ENCODE assay signal across 18 cellular contexts in the genomic region with DNA sequence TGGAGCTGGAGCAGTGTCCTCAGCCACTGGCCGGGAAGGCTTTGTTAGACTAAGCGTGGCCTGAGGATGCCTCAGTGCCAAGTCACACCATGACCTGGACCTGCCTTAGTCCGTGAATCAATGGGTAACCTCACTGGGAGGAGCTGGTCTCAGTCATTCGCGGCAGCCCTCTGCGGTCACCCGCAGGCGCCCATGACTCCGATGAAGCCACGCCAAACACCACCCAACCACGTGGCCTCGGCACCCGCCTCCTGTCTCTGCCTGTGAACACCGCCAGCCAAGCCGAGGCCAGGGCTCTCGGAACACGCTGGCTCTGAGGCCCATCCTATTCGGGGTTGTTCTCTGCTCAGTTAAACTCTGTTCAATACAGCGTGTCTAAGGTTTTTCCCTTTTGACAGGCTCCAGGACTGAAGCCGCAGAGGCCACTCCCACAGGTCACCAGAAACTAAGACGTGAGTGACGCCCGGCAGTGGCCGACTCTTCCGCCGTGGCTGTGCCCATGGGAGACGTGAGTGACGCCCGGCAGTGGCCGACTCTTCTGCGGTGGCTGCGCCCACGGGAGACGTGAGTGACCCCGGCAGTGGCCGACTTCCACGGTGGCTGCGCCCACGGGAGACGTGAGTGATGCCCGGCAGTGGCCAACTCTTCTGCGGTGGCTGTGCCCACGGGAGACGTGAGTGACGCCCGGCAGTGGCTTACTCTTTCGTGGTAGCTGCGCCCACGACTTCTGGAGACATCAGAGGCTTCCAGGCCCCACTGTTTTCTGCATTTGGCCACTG. TPM values are rescaled to one million over a fixed set of nuclear protein-coding genes. Genes with fewer than 3 reads are reported as not detected.
DNase-seq lines count a peak whose midpoint lies in the region; ATAC-seq, FAIRE-seq and TF ChIP-seq lines count a peak whose summit lies in the region.
"Had no signal": no experiment of that assay in that cellular context is flagged by ENCODE, and none has a peak within 500 bp of the region (broad histone marks: within the 10 kb centered on the region; RNA-seq: fewer than 3 reads in every experiment).

No MANE protein-coding gene starts in this region.

- H3K4me1 Mint-ChIP-seq in nephron progenitor cell, result peaks cover 26% of the 10 kb centered on the region
- no peaks in the 10 kb centered on the region for H3K4me1 Mint-ChIP-seq in activated CD4-positive, alpha-beta memory T cell treated with anti-CD3 and anti-CD28 coated beads for 36 hours (ENCODE audit: low read depth)

- no peaks in the 10 kb centered on the region; the same call in 1 of the 2 replicates for H3K23me2 ChIP-seq in H1 (ENCODE audit: low read depth, low read length)

- H3K4me3 ChIP-seq in PC-3 (ENCODE audit: low read length) (no peak overlapping the region), H1 (ENCODE audit: extremely low read depth in 1 of 4, insufficient read depth in 2 of 4, low read depth in 3 of 4, low read length in 4 of 4) (no peak overlapping the region)

- no peak for TF ChIP-seq POLR2A in H1 (IDR thresholded peaks at IDR 0.05; ENCODE audit: control extremely low read depth in 1 of 2, low read depth in 2 of 2, low read length in 2 of 2)

- H3K9me3 Mint-ChIP-seq in nephron progenitor cell, result no peaks in the 10 kb centered on the region
- no peaks in the 10 kb centered on the region for H3K9me3 Mint-ChIP-seq in activated CD4-positive, alpha-beta memory T cell treated with anti-CD3 and anti-CD28 coated beads for 36 hours
- H3K9me3 Mint-ChIP-seq: H9 had no signal

- H3K79me2 ChIP-seq in PC-3 (ENCODE audit: low read length), result no peaks in the 10 kb centered on the region
- H3K79me2 ChIP-seq in H1 (ENCODE audit: control insufficient read depth in 1 of 2, insufficient read depth in 2 of 2, low read length in 2 of 2), result no peaks in the 10 kb centered on the region

- H3K23ac ChIP-seq in H1 (ENCODE audit: insufficient read length), result no peak overlapping the region

- H3K4ac ChIP-seq in H1 (replicated peaks; ENCODE audit: insufficient read length, low read depth, low read length), result no peak overlapping the region

- TF ChIP-seq RAD21 in H1 (IDR thresholded peaks at IDR 0.05 in 1 of 2, conservative IDR thresholded peaks at IDR 0.05 in 1 of 2; ENCODE audit: low read depth in 2 of 2, low read length in 2 of 2), result no peak

- H2AFZ ChIP-seq in PC-3 (ENCODE audit: low read length), result no peak overlapping the region
- no peak overlapping the region for H2AFZ ChIP-seq in H1 (ENCODE audit: low read length)

- H2BK120ac ChIP-seq in H1 (replicated peaks; ENCODE audit: low read depth, low read length), result no peak overlapping the region

- H4K91ac ChIP-seq in H1 (replicated peaks; ENCODE audit: insufficient read length, low read length), result no peak overlapping the region

- H3K9me3 ChIP-seq in PC-3 (ENCODE audit: low read length), result no peaks in the 10 kb centered on the region
- no peaks in the 10 kb centered on the region for H3K9me3 ChIP-seq in H1 (ENCODE audit: insufficient read depth in 2 of 2, low read depth in 1 of 2, low read length in 1 of 2)
- H3K9me3 ChIP-seq: SK-N-SH had no signal

- H4K20me1 ChIP-seq in PC-3 (ENCODE audit: low read length) (no peaks in the 10 kb centered on the region), H1 (replicated peaks in 1 of 2; ENCODE audit: control insufficient read depth in 1 of 2, insufficient read depth in 2 of 2, low read length in 2 of 2) (peaks cover 0 to 4% of the 10 kb centered on the region in 2 experiments)

- ATAC-seq in PC-3 (peak; percentile 56), GM18858 (IDR thresholded peaks at IDR 0.05; ENCODE audit: unreplicated experiment) (no peak)
- ATAC-seq: Right ventricle myocardium inferior had no signal

- POLR2A ChIA-PET in PC-3 (lab: Charles Lee; ENCODE audit: unreplicated experiment) (no interaction called here), H1 (lab: Charles Lee; ENCODE audit: partially characterized antibody) (interaction anchor here (0.7 to 1.1 kb wide), 2 partner anchors 20 to 225 kb away, joined by 3 to 5 read pairs; no protein-coding TSS in a partner anchor)
- POLR2A ChIA-PET in activated CD4-positive, alpha-beta memory T cell treated with anti-CD3 and anti-CD28 coated beads for 36 hours (lab: Charles Lee), result no interaction called here

- WGBS in H1 (ENCODE audit: extremely low coverage in 1 of 2, insufficient coverage in 1 of 2, insufficient read length in 1 of 2, insufficient replicate concordance in 2 of 2, low coverage in 1 of 2, low lambda C conversion rate in 2 of 2, missing lambda C conversion rate in 1 of 2), 2 experiments, result 95% methylated on average over 41 of the region's 49 CpGs; no CpG with 5 or more reads in 1 of the 2 experiments

- no peaks in the 10 kb centered on the region for H3K9me2 ChIP-seq in PC-3 (replicated peaks; ENCODE audit: low read length)
- H3K9me2 ChIP-seq: SK-N-SH had no signal

- H2AK5ac ChIP-seq in H1 (ENCODE audit: low read depth, low read length), result no peak overlapping the region

- H3K27me3 Mint-ChIP-seq in nephron progenitor cell (ENCODE audit: low read depth, poor library complexity), result peaks cover 12% of the 10 kb centered on the region
- H3K27me3 Mint-ChIP-seq in activated CD4-positive, alpha-beta memory T cell treated with anti-CD3 and anti-CD28 coated beads for 36 hours, result no peaks in the 10 kb centered on the region

- H3K27me3 ChIP-seq in PC-3 (ENCODE audit: low read length), result no peaks in the 10 kb centered on the region
- peaks cover 0 to 7% (median 1%) of the 10 kb centered on the region in 4 experiments; a peak in 2 of 7 replicates for H3K27me3 ChIP-seq in H1 (replicated peaks in 1 of 4; ENCODE audit: control insufficient read depth in 3 of 4, extremely low read depth in 1 of 4, insufficient read depth in 3 of 4, low read length in 3 of 4)

- peak; percentile 39 for DNase-seq in PC-3
- DNase-seq in H1 (ENCODE audit: low read depth in 1 of 2, low spot score in 2 of 2), result no peak
- no peak for DNase-seq in nephron progenitor cell
- DNase-seq in frontal cortex (ENCODE audit: low spot score in 2 of 2), result no peak
- DNase-seq in activated CD4-positive, alpha-beta memory T cell treated with anti-CD3 and anti-CD28 coated beads for 36 hours, result no peak
- DNase-seq in HK-2 (ENCODE audit: unreplicated experiment), result no peak
- DNase-seq: DMS 273 treated with DMSO at 0.1 percent for 48 hours, H9, IMR-90, MV-4-11, NCI-H1417 treated with DMSO at 0.1 percent for 48 hours, NCI-H2029 treated with DMSO at 0.1 percent for 48 hours, NCI-H2227 treated with DMSO at 0.1 percent for 48 hours, SK-N-SH had no signal

- 0 out of 2 replicates have a peak overlapping the region, but pooled peaks have one; percentile 50 for H2BK12ac ChIP-seq in H1 (ENCODE audit: low read depth, low read length)

- H3K27ac ChIP-seq in PC-3 (ENCODE audit: low read length), result no peak overlapping the region
- no peak overlapping the region for H3K27ac ChIP-seq in H1 (ENCODE audit: low read depth, low read length)

- no peak overlapping the region for H4K8ac ChIP-seq in H1 (ENCODE audit: extremely low read depth, insufficient read depth, low read length)

- TF ChIP-seq CTCF in PC-3 (conservative IDR thresholded peaks at IDR 0.05; ENCODE audit: low read depth, low read length) (no peak), H1 (IDR thresholded peaks at IDR 0.05; ENCODE audit: control extremely low read depth in 1 of 3, insufficient read depth in 1 of 3, low read depth in 1 of 3, low read length in 3 of 3) (no peak), nephron progenitor cell (IDR thresholded peaks at IDR 0.05) (no peak)

- peaks cover 6% of the 10 kb centered on the region; the same call in 1 of the 2 replicates for H3K4me1 ChIP-seq in PC-3 (ENCODE audit: insufficient read depth, low read length)
- H3K4me1 ChIP-seq in H1 (replicated peaks in 1 of 4; ENCODE audit: control insufficient read depth in 3 of 4, insufficient read depth in 4 of 4, low read length in 3 of 4), result peaks cover 0 to 9% (median 6%) of the 10 kb centered on the region in 4 experiments; a peak in 4 of 7 replicates

- CTCF ChIA-PET in PC-3 (lab: Charles Lee) (interaction anchor here (0.8 kb wide), 1 partner anchor 43 kb away, joined by 3 read pairs; no protein-coding TSS in a partner anchor), H1 (lab: Charles Lee; ENCODE audit: partially characterized antibody) (no interaction called here)
- CTCF ChIA-PET in activated CD4-positive, alpha-beta memory T cell treated with anti-CD3 and anti-CD28 coated beads for 36 hours (lab: Charles Lee), result no interaction called here

- no peak overlapping the region for H2BK5ac ChIP-seq in H1 (ENCODE audit: low read depth, low read length)

- H3K79me1 ChIP-seq in H1 (ENCODE audit: low read depth, low read length), result no peaks in the 10 kb centered on the region; the same call in 1 of the 2 replicates

- intact Hi-C loops in PC-3 (cut with micrococcal nuclease), result no loop called here
- intact Hi-C loops in activated CD4-positive, alpha-beta memory T cell treated with anti-CD3 and anti-CD28 coated beads for 36 hours (cut with micrococcal nuclease), result no loop called here

- no peaks in the 10 kb centered on the region for H3F3A ChIP-seq in PC-3 (ENCODE audit: low read length, unreplicated experiment)

- no peak for TF ChIP-seq EP300 in H1 (IDR thresholded peaks at IDR 0.05; ENCODE audit: borderline replicate concordance in 1 of 2, low read depth in 2 of 2, low read length in 2 of 2)

- H4K5ac ChIP-seq in H1 (ENCODE audit: insufficient read length, low read depth, low read length), result no peak overlapping the region

- H3K14ac ChIP-seq in H1 (ENCODE audit: insufficient read length), result no peak overlapping the region

- no peak for FAIRE-seq in H1 (lab: Jason Lieb, UNC)
- no peak for FAIRE-seq in frontal cortex (lab: Jason Lieb, UNC)

- H2BK20ac ChIP-seq in H1 (ENCODE audit: low read length), result no peak overlapping the region

- peak overlapping the region; percentile 61 for H3K27ac Mint-ChIP-seq in nephron progenitor cell
- H3K27ac Mint-ChIP-seq in activated CD4-positive, alpha-beta memory T cell treated with anti-CD3 and anti-CD28 coated beads for 36 hours, result no peak overlapping the region
- H3K27ac Mint-ChIP-seq: H9 had no signal

- H3K18ac ChIP-seq in H1 (ENCODE audit: extremely low read depth, low read length), result no peak overlapping the region

- BruUV-seq in PC-3 (replicated peaks; lab: Mats Ljungman, UMichigan), result no TSS peak

- no peak overlapping the region for H3K4me3 Mint-ChIP-seq in nephron progenitor cell
- no peak overlapping the region for H3K4me3 Mint-ChIP-seq in activated CD4-positive, alpha-beta memory T cell treated with anti-CD3 and anti-CD28 coated beads for 36 hours
- H3K4me3 Mint-ChIP-seq: H9 had no signal

- no peak overlapping the region for H3K9ac ChIP-seq in PC-3 (ENCODE audit: low read length)
- H3K9ac ChIP-seq in H1 (replicated peaks in 1 of 4; ENCODE audit: extremely low read depth in 1 of 4, low read depth in 3 of 4, low read length in 3 of 4), result no peak overlapping the region
- H3K9ac ChIP-seq: SK-N-SH had no signal

- no peak overlapping the region for H3K56ac ChIP-seq in H1 (replicated peaks; ENCODE audit: insufficient read length, low read depth, low read length)

- no peak overlapping the region for H2BK15ac ChIP-seq in H1 (ENCODE audit: low read length)

- H3K36me3 ChIP-seq in PC-3 (ENCODE audit: low read depth, low read length) (no peaks in the 10 kb centered on the region), H1 (ENCODE audit: control insufficient read depth in 2 of 4, insufficient read depth in 4 of 4, low read length in 3 of 4) (no peaks in the 10 kb centered on the region)

- H3K36me3 Mint-ChIP-seq in nephron progenitor cell (ENCODE audit: low read depth), result no peaks in the 10 kb centered on the region
- no peaks in the 10 kb centered on the region for H3K36me3 Mint-ChIP-seq in activated CD4-positive, alpha-beta memory T cell treated with anti-CD3 and anti-CD28 coated beads for 36 hours

- H3K4me2 ChIP-seq in PC-3 (ENCODE audit: low read length) (0 out of 2 replicates have a peak overlapping the region, but pooled peaks have one; percentile 6), H1 (ENCODE audit: insufficient read depth in 1 of 2, low read depth in 2 of 2, low read length in 2 of 2) (no peak overlapping the region)
- H3K4me2 ChIP-seq: SK-N-SH had no signal

RNA-seq across cellular contexts. Expression of a gene that starts 16.8 kb away (rescaled TPM):
- total RNA-seq in PC-3 (2014; rRNA removed) (not detected in 2 replicates), frontal cortex (not detected)
- total RNA-seq in H1 (2021; fragmentation: NEBNext Ultra II Directional; extraction: Animal tissue kit (Norgen Biotek cat#: 25700)), result not detected in 2 replicates
- not detected in 2 replicates for polyA plus RNA-seq in H1 (2011; rRNA removed)
- not detected for polyA plus RNA-seq in H1 (2011; cell fraction: cytosol; rRNA removed)
- 0.20 TPM for polyA plus RNA-seq in H1 (2011; cell fraction: nucleus; rRNA removed)
- 0.17 TPM in 1 of 4 replicates, not detected in the others for polyA plus RNA-seq in H1 (2012, experiment 1 of 2)
- polyA plus RNA-seq in H1 (2012, experiment 2 of 2), result not detected
- polyA plus RNA-seq in H1 (2013, experiment 1 of 2), result not detected
- polyA plus RNA-seq in H1 (2013, experiment 2 of 2), result not detected
- polyA minus RNA-seq in H1 (2011; rRNA and poly(A)+ RNA removed), result not detected in 2 replicates
- polyA minus RNA-seq in H1 (2011; cell fraction: cytosol; rRNA and poly(A)+ RNA removed), result not detected
- polyA minus RNA-seq in H1 (2011; cell fraction: nucleus; rRNA and poly(A)+ RNA removed), result not detected
- not detected for total RNA-seq in activated CD4-positive, alpha-beta memory T cell treated with anti-CD3 and anti-CD28 coated beads for 36 hours
- total RNA-seq: H9, IMR-90, Right ventricle myocardium inferior had no signal
- polyA plus RNA-seq: AG04450, BJ, IMR-90, SK-N-SH had no signal

RNA-seq across cellular contexts. Expression of a gene that starts 26.4 kb away (rescaled TPM):
- total RNA-seq in PC-3 (2014; rRNA removed), result 42.0 and 77.5 TPM in 2 replicates
- 94.0 and 98.7 TPM in 2 replicates for total RNA-seq in H1 (2021; fragmentation: NEBNext Ultra II Directional; extraction: Animal tissue kit (Norgen Biotek cat#: 25700))
- polyA plus RNA-seq in H1 (2011; rRNA removed), result 113 and 133 TPM in 2 replicates
- 98.2 TPM for polyA plus RNA-seq in H1 (2011; cell fraction: cytosol; rRNA removed)
- 131 TPM for polyA plus RNA-seq in H1 (2011; cell fraction: nucleus; rRNA removed)
- 129 to 276 TPM (median 222 TPM) in 4 replicates for polyA plus RNA-seq in H1 (2012, experiment 1 of 2)
- polyA plus RNA-seq in H1 (2012, experiment 2 of 2), result 213 TPM
- 84.6 TPM for polyA plus RNA-seq in H1 (2013, experiment 1 of 2)
- polyA plus RNA-seq in H1 (2013, experiment 2 of 2), result 84.6 TPM
- 61.8 and 63.2 TPM in 2 replicates for polyA minus RNA-seq in H1 (2011; rRNA and poly(A)+ RNA removed)
- polyA minus RNA-seq in H1 (2011; cell fraction: cytosol; rRNA and poly(A)+ RNA removed), result 31.9 TPM
- polyA minus RNA-seq in H1 (2011; cell fraction: nucleus; rRNA and poly(A)+ RNA removed), result 47.8 TPM
- 26.5 TPM for total RNA-seq in frontal cortex
- total RNA-seq in activated CD4-positive, alpha-beta memory T cell treated with anti-CD3 and anti-CD28 coated beads for 36 hours, result 10 to 100 TPM; 63.6 to 71.5 TPM

RNA-seq across cellular contexts. Expression of a gene that starts 26.6 kb away (rescaled TPM):
- total RNA-seq in PC-3 (2014; rRNA removed) (18.3 and 25.5 TPM in 2 replicates), frontal cortex (5.7 TPM)
- total RNA-seq in H1 (2021; fragmentation: NEBNext Ultra II Directional; extraction: Animal tissue kit (Norgen Biotek cat#: 25700)), result 17.8 and 22.4 TPM in 2 replicates
- 8.9 and 12.7 TPM in 2 replicates for polyA plus RNA-seq in H1 (2011; rRNA removed)
- polyA plus RNA-seq in H1 (2011; cell fraction: cytosol; rRNA removed), result 9.8 TPM
- polyA plus RNA-seq in H1 (2011; cell fraction: nucleus; rRNA removed), result 28.1 TPM
- polyA plus RNA-seq in H1 (2012, experiment 1 of 2), result 15.7 to 17.2 TPM (median 16.7 TPM) in 4 replicates
- 11.6 TPM for polyA plus RNA-seq in H1 (2012, experiment 2 of 2)
- 14.6 TPM for polyA plus RNA-seq in H1 (2013, experiment 1 of 2)
- polyA plus RNA-seq in H1 (2013, experiment 2 of 2), result 15.0 TPM
- polyA minus RNA-seq in H1 (2011; rRNA and poly(A)+ RNA removed), result 7.5 and 10.5 TPM in 2 replicates
- 10.6 TPM for polyA minus RNA-seq in H1 (2011; cell fraction: cytosol; rRNA and poly(A)+ RNA removed)
- polyA minus RNA-seq in H1 (2011; cell fraction: nucleus; rRNA and poly(A)+ RNA removed), result 22.3 TPM
- 10 to 100 TPM; 22.0 to 24.1 TPM for total RNA-seq in activated CD4-positive, alpha-beta memory T cell treated with anti-CD3 and anti-CD28 coated beads for 36 hours
